Comparison of ENCODE assay signal across 11 cellular contexts in the genomic region with DNA sequence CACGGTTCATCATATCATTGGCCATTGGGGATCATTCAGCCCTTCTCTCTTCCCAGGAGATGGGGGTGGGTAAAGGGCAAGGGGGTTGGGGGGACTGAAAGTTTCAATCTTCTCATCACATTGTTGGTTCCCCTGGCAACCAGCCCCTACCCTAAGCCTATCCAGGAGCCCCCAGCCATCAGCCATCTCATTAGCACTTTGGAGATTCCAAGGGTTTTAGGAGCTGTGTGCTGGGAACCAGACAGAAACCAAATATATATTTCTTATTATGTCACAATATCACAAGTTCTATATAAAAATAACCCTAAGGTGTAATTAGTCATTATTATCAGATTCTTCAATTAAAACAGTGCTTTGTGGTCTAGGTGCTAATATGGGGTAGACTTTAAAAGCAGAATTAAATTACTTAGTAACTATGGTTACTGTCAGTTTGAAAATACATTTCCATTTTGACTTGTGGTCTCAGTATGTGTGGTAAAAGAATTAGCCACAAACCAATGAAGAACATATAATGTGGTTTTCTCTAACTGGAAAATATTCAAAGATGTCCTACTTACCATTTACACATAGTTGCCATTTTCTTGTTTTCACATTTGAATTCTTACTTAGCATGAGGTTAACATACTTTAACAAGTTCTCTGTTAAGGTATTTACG. TPM values are rescaled to one million over a fixed set of nuclear protein-coding genes. Genes with fewer than 3 reads are reported as not detected.
DNase-seq lines count a peak whose midpoint lies in the region; ATAC-seq and TF ChIP-seq lines count a peak whose summit lies in the region.
"Had no signal": no experiment of that assay in that cellular context is flagged by ENCODE, and none has a peak within 500 bp of the region (broad histone marks: within the 10 kb centered on the region; RNA-seq: fewer than 3 reads in every experiment).

No MANE protein-coding gene starts in this region.

- TF ChIP-seq POLR2A in transverse colon (IDR thresholded peaks at IDR 0.05): no peak

- ATAC-seq in GM19463 (IDR thresholded peaks at IDR 0.05; ENCODE audit: unreplicated experiment) (peak; percentile 73), HG03108 (IDR thresholded peaks at IDR 0.05; ENCODE audit: unreplicated experiment) (peak; percentile 67)
- ATAC-seq: PC-3 had no signal

- DNase-seq in GM12865 (ENCODE audit: low read depth) (peak; percentile 78), COLO829 (ENCODE audit: low spot score) (no peak), transverse colon (no peak), NCI-H82 (lab: John Stamatoyannopoulos, UW) (no peak)
- no peak for DNase-seq in activated naive CD8-positive, alpha-beta T cell treated with anti-CD3 and anti-CD28 coated beads for 36 hours
- no peak for DNase-seq in stimulated activated naive CD4-positive, alpha-beta T cell treated with Interleukin-2 at 50 U/mL for 16 hours (lab: John Stamatoyannopoulos, UW)
- DNase-seq: activated CD8-positive, alpha-beta memory T cell treated with anti-CD3 and anti-CD28 coated beads, Interleukin-2, amount 50 U/mL, for 48 hours; PC-3 had no signal

- H3K36me3 ChIP-seq in transverse colon: no peaks in the 10 kb centered on the region

- H3K9me3 ChIP-seq in transverse colon: no peaks in the 10 kb centered on the region

- peak overlapping the region; percentile 79 for H3K27ac Mint-ChIP-seq in activated naive CD8-positive, alpha-beta T cell treated with anti-CD3 and anti-CD28 coated beads for 36 hours

- H3K4me1 Mint-ChIP-seq in activated naive CD8-positive, alpha-beta T cell treated with anti-CD3 and anti-CD28 coated beads for 36 hours: peaks cover 27% of the 10 kb centered on the region

- H3K4me3 ChIP-seq in GM12865 (ENCODE audit: low read depth, low read length): peak overlapping the region; percentile 12; the same call in 1 of the 2 replicates
- H3K4me3 ChIP-seq in transverse colon: no peak overlapping the region

- TF ChIP-seq EP300 in transverse colon (IDR thresholded peaks at IDR 0.05; ENCODE audit: low read depth): no peak

- H3K36me3 Mint-ChIP-seq in activated naive CD8-positive, alpha-beta T cell treated with anti-CD3 and anti-CD28 coated beads for 36 hours: peaks cover 5% of the 10 kb centered on the region

- intact Hi-C loops in transverse colon (cut with DNase I; ENCODE audit: low total_unique reads): no loop called here

- no peaks in the 10 kb centered on the region for H3K27me3 Mint-ChIP-seq in activated naive CD8-positive, alpha-beta T cell treated with anti-CD3 and anti-CD28 coated beads for 36 hours

- TF ChIP-seq CTCF in GM12865 (IDR thresholded peaks at IDR 0.05; ENCODE audit: insufficient read depth, low read depth, low read length, missing control alignments) (no peak), transverse colon (IDR thresholded peaks at IDR 0.05) (no peak)

- H3K9me3 Mint-ChIP-seq in activated naive CD8-positive, alpha-beta T cell treated with anti-CD3 and anti-CD28 coated beads for 36 hours: no peaks in the 10 kb centered on the region

- in situ Hi-C loops in transverse colon (cut with MboI; ENCODE audit: low pct_ligation_motif_present in 1 of 4, low pct_unique_long_range_greater_than_20kb in 1 of 4, low sequenced_read_pairs in 3 of 4): no loop called here

- no peaks in the 10 kb centered on the region for H3K27me3 ChIP-seq in transverse colon

- 82 to 88% methylated on average over 2 of the region's 2 CpGs for WGBS in transverse colon (ENCODE audit: low coverage in 1 of 2), 2 donors

- no peaks in the 10 kb centered on the region for H3K4me1 ChIP-seq in transverse colon

- no peak overlapping the region for H3K27ac ChIP-seq in transverse colon
- H3K27ac ChIP-seq: epithelial cell of prostate had no signal

- no peak overlapping the region for H3K4me3 Mint-ChIP-seq in activated naive CD8-positive, alpha-beta T cell treated with anti-CD3 and anti-CD28 coated beads for 36 hours

RNA-seq across cellular contexts. Expression of a gene that starts 28.1 kb away (rescaled TPM):
- under 1 TPM in 1 of 2 experiments, not detected in 1; 0.08 TPM for total RNA-seq in activated naive CD8-positive, alpha-beta T cell treated with anti-CD3 and anti-CD28 coated beads for 36 hours
- total RNA-seq in transverse colon: 1 to 10 TPM in 2 of 4 donors, not detected in 2; 2.0 to 4.3 TPM
- total RNA-seq: PC-3 had no signal

RNA-seq across cellular contexts. Expression of a gene that starts 59.6 kb away (rescaled TPM):
- total RNA-seq in activated naive CD8-positive, alpha-beta T cell treated with anti-CD3 and anti-CD28 coated beads for 36 hours: not detected
- total RNA-seq in transverse colon: not detected
- total RNA-seq: PC-3 had no signal
